In the genomic region with DNA sequence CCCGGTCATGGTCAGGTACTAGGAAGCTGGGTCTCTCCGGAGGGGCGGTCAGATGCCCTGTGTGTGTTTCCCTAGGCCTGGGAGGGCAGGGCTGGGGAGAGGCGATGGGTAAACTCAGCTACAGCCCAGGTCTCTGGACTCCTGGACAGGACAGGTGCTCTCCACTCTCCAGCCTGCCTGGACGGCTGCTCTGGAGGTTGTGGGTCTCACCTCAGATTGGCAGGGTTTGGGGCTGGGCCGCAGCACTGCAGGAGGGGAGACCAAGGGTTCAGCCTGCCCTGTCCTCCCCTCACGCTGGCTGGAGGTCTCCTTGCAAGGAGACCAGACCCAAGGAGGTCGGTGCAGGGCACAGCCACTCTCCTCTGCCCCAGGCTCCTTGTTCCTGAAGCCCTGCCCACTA, we compare ENCODE assay signal across 1 cellular context.
TF ChIP-seq lines count a peak whose summit lies in the region.

No MANE protein-coding gene starts in this region.

TF ChIP-seq in H1, 55 proteins besides CTCF, POLR2A, EP300 and RAD21:
- TF ChIP-seq, protein P1, sequence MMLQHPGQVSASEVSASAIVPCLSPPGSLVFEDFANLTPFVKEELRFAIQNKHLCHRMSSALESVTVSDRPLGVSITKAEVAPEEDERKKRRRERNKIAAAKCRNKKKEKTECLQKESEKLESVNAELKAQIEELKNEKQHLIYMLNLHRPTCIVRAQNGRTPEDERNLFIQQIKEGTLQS (IDR thresholded peaks at IDR 0.05; ENCODE audit: insufficient read depth, low read depth, low read length), result no peak
- TF ChIP-seq HDAC6 (IDR thresholded peaks at IDR 0.05; ENCODE audit: low read depth, low read length) (no peak), JUN (IDR thresholded peaks at IDR 0.05; ENCODE audit: low read depth, low read length) (no peak), TAF7 (optimal IDR thresholded peaks at IDR 0.05; ENCODE audit: borderline replicate concordance, low read depth, low read length) (no peak), CREB1 (IDR thresholded peaks at IDR 0.05) (no peak), SAP30 (IDR thresholded peaks at IDR 0.05; ENCODE audit: insufficient read depth, insufficient replicate concordance, low read length) (no peak), EGR1 (IDR thresholded peaks at IDR 0.05; ENCODE audit: borderline replicate concordance, low read depth, low read length) (no peak), YY1 (IDR thresholded peaks at IDR 0.05; ENCODE audit: low read depth, low read length) (no peak), GTF2F1 (IDR thresholded peaks at IDR 0.05; ENCODE audit: borderline replicate concordance, low read depth, low read length) (no peak), TEAD4 (IDR thresholded peaks at IDR 0.05; ENCODE audit: low read depth, low read length) (no peak), CBX8 (IDR thresholded peaks at IDR 0.05; ENCODE audit: borderline replicate concordance, low read depth, low read length) (no peak), SIX5 (IDR thresholded peaks at IDR 0.05; ENCODE audit: low read depth, low read length) (no peak)
- TF ChIP-seq, protein P2, sequence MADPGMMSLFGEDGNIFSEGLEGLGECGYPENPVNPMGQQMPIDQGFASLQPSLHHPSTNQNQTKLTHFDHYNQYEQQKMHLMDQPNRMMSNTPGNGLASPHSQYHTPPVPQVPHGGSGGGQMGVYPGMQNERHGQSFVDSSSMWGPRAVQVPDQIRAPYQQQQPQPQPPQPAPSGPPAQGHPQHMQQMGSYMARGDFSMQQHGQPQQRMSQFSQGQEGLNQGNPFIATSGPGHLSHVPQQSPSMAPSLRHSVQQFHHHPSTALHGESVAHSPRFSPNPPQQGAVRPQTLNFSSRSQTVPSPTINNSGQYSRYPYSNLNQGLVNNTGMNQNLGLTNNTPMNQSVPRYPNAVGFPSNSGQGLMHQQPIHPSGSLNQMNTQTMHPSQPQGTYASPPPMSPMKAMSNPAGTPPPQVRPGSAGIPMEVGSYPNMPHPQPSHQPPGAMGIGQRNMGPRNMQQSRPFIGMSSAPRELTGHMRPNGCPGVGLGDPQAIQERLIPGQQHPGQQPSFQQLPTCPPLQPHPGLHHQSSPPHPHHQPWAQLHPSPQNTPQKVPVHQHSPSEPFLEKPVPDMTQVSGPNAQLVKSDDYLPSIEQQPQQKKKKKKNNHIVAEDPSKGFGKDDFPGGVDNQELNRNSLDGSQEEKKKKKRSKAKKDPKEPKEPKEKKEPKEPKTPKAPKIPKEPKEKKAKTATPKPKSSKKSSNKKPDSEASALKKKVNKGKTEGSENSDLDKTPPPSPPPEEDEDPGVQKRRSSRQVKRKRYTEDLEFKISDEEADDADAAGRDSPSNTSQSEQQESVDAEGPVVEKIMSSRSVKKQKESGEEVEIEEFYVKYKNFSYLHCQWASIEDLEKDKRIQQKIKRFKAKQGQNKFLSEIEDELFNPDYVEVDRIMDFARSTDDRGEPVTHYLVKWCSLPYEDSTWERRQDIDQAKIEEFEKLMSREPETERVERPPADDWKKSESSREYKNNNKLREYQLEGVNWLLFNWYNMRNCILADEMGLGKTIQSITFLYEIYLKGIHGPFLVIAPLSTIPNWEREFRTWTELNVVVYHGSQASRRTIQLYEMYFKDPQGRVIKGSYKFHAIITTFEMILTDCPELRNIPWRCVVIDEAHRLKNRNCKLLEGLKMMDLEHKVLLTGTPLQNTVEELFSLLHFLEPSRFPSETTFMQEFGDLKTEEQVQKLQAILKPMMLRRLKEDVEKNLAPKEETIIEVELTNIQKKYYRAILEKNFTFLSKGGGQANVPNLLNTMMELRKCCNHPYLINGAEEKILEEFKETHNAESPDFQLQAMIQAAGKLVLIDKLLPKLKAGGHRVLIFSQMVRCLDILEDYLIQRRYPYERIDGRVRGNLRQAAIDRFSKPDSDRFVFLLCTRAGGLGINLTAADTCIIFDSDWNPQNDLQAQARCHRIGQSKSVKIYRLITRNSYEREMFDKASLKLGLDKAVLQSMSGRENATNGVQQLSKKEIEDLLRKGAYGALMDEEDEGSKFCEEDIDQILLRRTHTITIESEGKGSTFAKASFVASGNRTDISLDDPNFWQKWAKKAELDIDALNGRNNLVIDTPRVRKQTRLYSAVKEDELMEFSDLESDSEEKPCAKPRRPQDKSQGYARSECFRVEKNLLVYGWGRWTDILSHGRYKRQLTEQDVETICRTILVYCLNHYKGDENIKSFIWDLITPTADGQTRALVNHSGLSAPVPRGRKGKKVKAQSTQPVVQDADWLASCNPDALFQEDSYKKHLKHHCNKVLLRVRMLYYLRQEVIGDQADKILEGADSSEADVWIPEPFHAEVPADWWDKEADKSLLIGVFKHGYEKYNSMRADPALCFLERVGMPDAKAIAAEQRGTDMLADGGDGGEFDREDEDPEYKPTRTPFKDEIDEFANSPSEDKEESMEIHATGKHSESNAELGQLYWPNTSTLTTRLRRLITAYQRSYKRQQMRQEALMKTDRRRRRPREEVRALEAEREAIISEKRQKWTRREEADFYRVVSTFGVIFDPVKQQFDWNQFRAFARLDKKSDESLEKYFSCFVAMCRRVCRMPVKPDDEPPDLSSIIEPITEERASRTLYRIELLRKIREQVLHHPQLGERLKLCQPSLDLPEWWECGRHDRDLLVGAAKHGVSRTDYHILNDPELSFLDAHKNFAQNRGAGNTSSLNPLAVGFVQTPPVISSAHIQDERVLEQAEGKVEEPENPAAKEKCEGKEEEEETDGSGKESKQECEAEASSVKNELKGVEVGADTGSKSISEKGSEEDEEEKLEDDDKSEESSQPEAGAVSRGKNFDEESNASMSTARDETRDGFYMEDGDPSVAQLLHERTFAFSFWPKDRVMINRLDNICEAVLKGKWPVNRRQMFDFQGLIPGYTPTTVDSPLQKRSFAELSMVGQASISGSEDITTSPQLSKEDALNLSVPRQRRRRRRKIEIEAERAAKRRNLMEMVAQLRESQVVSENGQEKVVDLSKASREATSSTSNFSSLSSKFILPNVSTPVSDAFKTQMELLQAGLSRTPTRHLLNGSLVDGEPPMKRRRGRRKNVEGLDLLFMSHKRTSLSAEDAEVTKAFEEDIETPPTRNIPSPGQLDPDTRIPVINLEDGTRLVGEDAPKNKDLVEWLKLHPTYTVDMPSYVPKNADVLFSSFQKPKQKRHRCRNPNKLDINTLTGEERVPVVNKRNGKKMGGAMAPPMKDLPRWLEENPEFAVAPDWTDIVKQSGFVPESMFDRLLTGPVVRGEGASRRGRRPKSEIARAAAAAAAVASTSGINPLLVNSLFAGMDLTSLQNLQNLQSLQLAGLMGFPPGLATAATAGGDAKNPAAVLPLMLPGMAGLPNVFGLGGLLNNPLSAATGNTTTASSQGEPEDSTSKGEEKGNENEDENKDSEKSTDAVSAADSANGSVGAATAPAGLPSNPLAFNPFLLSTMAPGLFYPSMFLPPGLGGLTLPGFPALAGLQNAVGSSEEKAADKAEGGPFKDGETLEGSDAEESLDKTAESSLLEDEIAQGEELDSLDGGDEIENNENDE (IDR thresholded peaks at IDR 0.05; ENCODE audit: insufficient replicate concordance, low read length), result no peak
